In genomic region chr22:20859615-20860014, GRCh38 we compare ENCODE assay signal across 10 cellular contexts. TPM values are rescaled to one million over a fixed set of nuclear protein-coding genes. Genes with fewer than 3 reads are reported as not detected.
DNase-seq lines count a peak whose midpoint lies in the region; ATAC-seq, FAIRE-seq and TF ChIP-seq lines count a peak whose summit lies in the region.
"Had no signal": no experiment of that assay in that cellular context is flagged by ENCODE, and none has a peak within 500 bp of the region (broad histone marks: within the 10 kb centered on the region; RNA-seq: fewer than 3 reads in every experiment).

No MANE protein-coding gene starts in this region.

- peak overlapping the region; percentile 65 to 88 for H3K4me3 ChIP-seq in kidney (ENCODE audit: low read length in 2 of 2)

- no peak overlapping the region for H3K27ac ChIP-seq in kidney (ENCODE audit: low read depth in 2 of 2, low read length in 2 of 2)
- peak overlapping the region; percentile 71 for H3K27ac ChIP-seq in substantia nigra (ENCODE audit: low read depth, low read length, poor library complexity, severe bottlenecking)

- H3K27me3 Mint-ChIP-seq in T-helper 1 cell treated with Interleukin-12 subunit alpha and Interleukin-12 subunit beta and Interleukin-4 antibody, amounts not matched to agents 30 μg/mL and 1 μg/mL, for 36 hours (ENCODE audit: low read depth), result no peaks in the 10 kb centered on the region
- no peaks in the 10 kb centered on the region for H3K27me3 Mint-ChIP-seq in activated T-helper 17 cell treated with anti-CD3 and anti-CD28 coated beads, Interleukin-2, amount 50 U/mL, for 72 hours

- no peak for FAIRE-seq in kidney (lab: Jason Lieb, UNC)
- FAIRE-seq: endometrium had no signal

- H3K4me3 Mint-ChIP-seq in T-helper 1 cell treated with Interleukin-12 subunit alpha and Interleukin-12 subunit beta and Interleukin-4 antibody, amounts not matched to agents 30 μg/mL and 1 μg/mL, for 36 hours, result peak overlapping the region; percentile 86
- peak overlapping the region; percentile 97 for H3K4me3 Mint-ChIP-seq in activated T-helper 17 cell treated with anti-CD3 and anti-CD28 coated beads, Interleukin-2, amount 50 U/mL, for 72 hours

- no peak for DNase-seq in T-helper 1 cell
- peak; percentile 12 for DNase-seq in kidney
- no peak for DNase-seq in substantia nigra (lab: John Stamatoyannopoulos, UW)
- no peak for DNase-seq in NAMALWA (ENCODE audit: low spot score)
- DNase-seq in NCI-H82 (lab: John Stamatoyannopoulos, UW), result no peak
- no peak for DNase-seq in NCI-H2029 treated with DMSO at 0.1 percent for 48 hours (lab: John Stamatoyannopoulos, UW)
- DNase-seq: DMS79 treated with DMSO at 0.1 percent for 48 hours had no signal

- H3K27ac Mint-ChIP-seq in T-helper 1 cell treated with Interleukin-12 subunit alpha and Interleukin-12 subunit beta and Interleukin-4 antibody, amounts not matched to agents 30 μg/mL and 1 μg/mL, for 36 hours, result peak overlapping the region; percentile 59
- H3K27ac Mint-ChIP-seq in activated T-helper 17 cell treated with anti-CD3 and anti-CD28 coated beads, Interleukin-2, amount 50 U/mL, for 72 hours, result peak overlapping the region; percentile 96

- no peaks in the 10 kb centered on the region for H3K36me3 ChIP-seq in kidney (ENCODE audit: control insufficient read depth in 1 of 2, insufficient read depth in 2 of 2, low read length in 2 of 2)

- intact Hi-C loops in kidney (cut with DNase I), result no loop called here

- H3K9me3 Mint-ChIP-seq in T-helper 1 cell treated with Interleukin-12 subunit alpha and Interleukin-12 subunit beta and Interleukin-4 antibody, amounts not matched to agents 30 μg/mL and 1 μg/mL, for 36 hours, result no peaks in the 10 kb centered on the region
- H3K9me3 Mint-ChIP-seq in activated T-helper 17 cell treated with anti-CD3 and anti-CD28 coated beads, Interleukin-2, amount 50 U/mL, for 72 hours, result no peaks in the 10 kb centered on the region

- TF ChIP-seq CTCF in kidney (IDR thresholded peaks at IDR 0.05; ENCODE audit: borderline replicate concordance, extremely low read depth, insufficient read depth), result no peak

- H3K4me1 ChIP-seq in kidney (ENCODE audit: control insufficient read depth in 1 of 2, insufficient read depth in 1 of 2, low read depth in 1 of 2, low read length in 2 of 2), result peaks cover 12 to 19% of the 10 kb centered on the region in 2 donors

- no peaks in the 10 kb centered on the region for H3K9me3 ChIP-seq in kidney (ENCODE audit: control insufficient read depth in 1 of 2, low read length in 2 of 2)

- peak overlapping the region; percentile 2 to 82 for H3K9ac ChIP-seq in kidney (ENCODE audit: low read length in 2 of 2)

- H3K4me1 Mint-ChIP-seq in T-helper 1 cell treated with Interleukin-12 subunit alpha and Interleukin-12 subunit beta and Interleukin-4 antibody, amounts not matched to agents 30 μg/mL and 1 μg/mL, for 36 hours (ENCODE audit: low read depth), result peaks cover 38% of the 10 kb centered on the region
- H3K4me1 Mint-ChIP-seq in activated T-helper 17 cell treated with anti-CD3 and anti-CD28 coated beads, Interleukin-2, amount 50 U/mL, for 72 hours, result peaks cover 27% of the 10 kb centered on the region

- ATAC-seq in activated T-helper 17 cell treated with anti-CD3 and anti-CD28 coated beads, Interleukin-2, amount 50 U/mL, for 72 hours (replicated peaks), result no peak

- H3K36me3 Mint-ChIP-seq in T-helper 1 cell treated with Interleukin-12 subunit alpha and Interleukin-12 subunit beta and Interleukin-4 antibody, amounts not matched to agents 30 μg/mL and 1 μg/mL, for 36 hours (ENCODE audit: low read depth), result peaks cover 17% of the 10 kb centered on the region
- peaks cover 31% of the 10 kb centered on the region for H3K36me3 Mint-ChIP-seq in activated T-helper 17 cell treated with anti-CD3 and anti-CD28 coated beads, Interleukin-2, amount 50 U/mL, for 72 hours (ENCODE audit: low read depth)

RNA-seq across cellular contexts. Expression of gene SNAP29, which starts 0.8 kb away (rescaled TPM):
- total RNA-seq in activated T-helper 17 cell treated with anti-CD3 and anti-CD28 coated beads, Interleukin-2, amount 50 U/mL, for 72 hours, result 10 to 100 TPM; 22.4 to 29.5 TPM
- total RNA-seq in kidney, result 25.4 TPM
- 26.8 TPM for polyA plus RNA-seq in kidney (ENCODE audit: insufficient read depth, low read depth, low replicate concordance)

RNA-seq across cellular contexts. Expression of gene PI4KA, which starts 1.0 kb away (rescaled TPM):
- total RNA-seq in activated T-helper 17 cell treated with anti-CD3 and anti-CD28 coated beads, Interleukin-2, amount 50 U/mL, for 72 hours, result 10 to 100 TPM; 72.1 to 96.0 TPM
- total RNA-seq in kidney, result 92.8 TPM
- 37.3 TPM for polyA plus RNA-seq in kidney (ENCODE audit: insufficient read depth, low read depth, low replicate concordance)

RNA-seq across cellular contexts. Expression of gene CRKL, which starts 57.6 kb away (rescaled TPM):
- 100 to 1,000 TPM in 1 of 2 donors, 10 to 100 TPM in 1; 88.5 to 145 TPM for total RNA-seq in activated T-helper 17 cell treated with anti-CD3 and anti-CD28 coated beads, Interleukin-2, amount 50 U/mL, for 72 hours
- total RNA-seq in kidney, result 44.7 TPM
- polyA plus RNA-seq in kidney (ENCODE audit: insufficient read depth, low read depth, low replicate concordance), result 11.9 TPM
